ENCODE assay signal across 9 cellular contexts in genomic region chr12:124510301-124510970, GRCh38. TPM values are rescaled to one million over a fixed set of nuclear protein-coding genes. Genes with fewer than 3 reads are reported as not detected.
DNase-seq lines count a peak whose midpoint lies in the region; ATAC-seq and TF ChIP-seq lines count a peak whose summit lies in the region.
"Had no signal": no experiment of that assay in that cellular context is flagged by ENCODE, and none has a peak within 500 bp of the region (broad histone marks: within the 10 kb centered on the region; RNA-seq: fewer than 3 reads in every experiment).

No MANE protein-coding gene starts in this region.

- H3K9me3 ChIP-seq in A673 (ENCODE audit: low read depth, low read length, poor library complexity, severe bottlenecking) (no peaks in the 10 kb centered on the region), HEK293 (ENCODE audit: control insufficient read depth, insufficient read depth, low read depth, low read length) (no peaks in the 10 kb centered on the region), mesenchymal stem cell (ENCODE audit: control insufficient read depth, low read length) (no peaks in the 10 kb centered on the region)

- POLR2A ChIA-PET in A673 (lab: Charles Lee; ENCODE audit: low non-redundant PET): no interaction called here
- POLR2A ChIA-PET in HEK293 (lab: Yijun Ruan, JAX): no interaction called here

- peak overlapping the region; percentile 60 to 98 for H2BK12ac ChIP-seq in mesenchymal stem cell (ENCODE audit: low read length in 2 of 2)

- CTCF ChIA-PET in A673 (lab: Charles Lee) (interaction anchor here (0.6 kb wide), 1 partner anchor 57 kb away, joined by 5 read pairs; no protein-coding TSS in a partner anchor), HEK293 (lab: Yijun Ruan, JAX) (no interaction called here)

- 92% methylated on average over 17 of the region's 17 CpGs for WGBS in mesenchymal stem cell

- peak overlapping the region in 1 of 2 experiments; percentile 46 for H3K23ac ChIP-seq in mesenchymal stem cell (ENCODE audit: low read length in 2 of 2)

- H2BK15ac ChIP-seq in mesenchymal stem cell (ENCODE audit: low read depth, poor library complexity, severe bottlenecking): no peak overlapping the region

- peak overlapping the region; percentile 63 for H2BK5ac ChIP-seq in mesenchymal stem cell (ENCODE audit: low read depth, low read length, poor library complexity, severe bottlenecking)

- no TSS peak for BruUV-seq in A673 (replicated peaks; lab: Mats Ljungman, UMichigan)

- H3K18ac ChIP-seq in mesenchymal stem cell (ENCODE audit: low read depth in 1 of 2, low read length in 2 of 2): peak overlapping the region; percentile 61 to 86

- no peak overlapping the region for H3K4me2 ChIP-seq in mesenchymal stem cell (ENCODE audit: low read length, poor library complexity, severe bottlenecking)

- H2AK5ac ChIP-seq in mesenchymal stem cell (ENCODE audit: low read length, severe bottlenecking): peak overlapping the region; percentile 61

- TF ChIP-seq CTCF in A673 (conservative IDR thresholded peaks at IDR 0.05; ENCODE audit: low read depth, low read length) (0 out of 2 replicates have a peak, but pooled peaks have one; percentile 30), HEK293 (tag by site-specific recombination; IDR thresholded peaks at IDR 0.05) (peak; percentile 54)

- H3K14ac ChIP-seq in mesenchymal stem cell (ENCODE audit: low read length in 2 of 2): peak overlapping the region in 1 of 2 experiments; percentile 93

- H3K4me3 ChIP-seq in A673 (ENCODE audit: low read depth, low read length, poor library complexity, severe bottlenecking) (no peak overlapping the region), HEK293 (ENCODE audit: low read depth, low read length) (no peak overlapping the region), mesenchymal stem cell (ENCODE audit: insufficient read depth in 1 of 2, low read depth in 1 of 2, low read length in 2 of 2) (no peak overlapping the region)

- H2BK120ac ChIP-seq in mesenchymal stem cell (ENCODE audit: low read depth, low read length): peak overlapping the region; percentile 22

- H3K36me3 ChIP-seq in A673 (ENCODE audit: insufficient read depth, low read length, poor library complexity, severe bottlenecking) (no peaks in the 10 kb centered on the region), HEK293 (ENCODE audit: control insufficient read depth in 2 of 2, insufficient read depth in 1 of 2, low read length in 2 of 2) (peaks cover 0 to 7% of the 10 kb centered on the region in 2 experiments; a peak in 2 of 3 replicates), mesenchymal stem cell (ENCODE audit: control insufficient read depth in 1 of 2, insufficient read depth in 2 of 2, low read depth in 1 of 2, low read length in 2 of 2) (peaks cover 10 to 48% of the 10 kb centered on the region in 2 experiments)

- H3K4me1 ChIP-seq in A673 (ENCODE audit: insufficient read depth, low read length, poor library complexity, severe bottlenecking): peaks cover 69% of the 10 kb centered on the region
- peaks cover 27% of the 10 kb centered on the region for H3K4me1 ChIP-seq in HEK293 (ENCODE audit: control insufficient read depth, insufficient read depth, low read length)
- H3K4me1 ChIP-seq in mesenchymal stem cell (ENCODE audit: control insufficient read depth, insufficient read depth, low read depth, low read length): peaks cover 89% of the 10 kb centered on the region

- H3K27me3 ChIP-seq in A673 (replicated peaks; ENCODE audit: insufficient read depth, low read depth, low read length, poor library complexity) (no peaks in the 10 kb centered on the region), mesenchymal stem cell (ENCODE audit: control insufficient read depth in 1 of 2, insufficient read depth in 1 of 2, low read length in 2 of 2) (no peaks in the 10 kb centered on the region)

- H3K79me1 ChIP-seq in mesenchymal stem cell (replicated peaks; ENCODE audit: low read length, poor library complexity, severe bottlenecking): no peaks in the 10 kb centered on the region

- peak overlapping the region; percentile 67 for H4K8ac ChIP-seq in mesenchymal stem cell (ENCODE audit: low read length)

- DNase-seq in A673 (ENCODE audit: low spot score): peak; percentile 40
- DNase-seq in mesenchymal stem cell: no peak
- DNase-seq in cortex of kidney (lab: John Stamatoyannopoulos, UW): no peak
- no peak for DNase-seq in activated CD8-positive, alpha-beta memory T cell treated with anti-CD3 and anti-CD28 coated beads for 24 hours
- DNase-seq: activated CD8-positive, alpha-beta memory T cell treated with anti-CD3 and anti-CD28 coated beads, Interleukin-2, amount 10 ng/mL, durations not matched to agents 7 days and 5 days had no signal

- no peak overlapping the region for H3K9ac ChIP-seq in mesenchymal stem cell (ENCODE audit: low read length)

- no peak for ATAC-seq in GM18870 (IDR thresholded peaks at IDR 0.05; ENCODE audit: unreplicated experiment)
- ATAC-seq in HG02678 (IDR thresholded peaks at IDR 0.05; ENCODE audit: unreplicated experiment): no peak
- ATAC-seq: activated CD8-positive, alpha-beta memory T cell treated with anti-CD3 and anti-CD28 coated beads, Interleukin-2, amount 10 ng/mL, durations not matched to agents 7 days and 5 days had no signal

- H4K91ac ChIP-seq in mesenchymal stem cell (ENCODE audit: low read length): peak overlapping the region; percentile 81

- H3K4ac ChIP-seq in mesenchymal stem cell (ENCODE audit: low read depth in 1 of 2, low read length in 2 of 2): peak overlapping the region; percentile 3 to 90

- peak overlapping the region; percentile 88 for H3K27ac ChIP-seq in A673 (ENCODE audit: low read depth, low read length, poor library complexity, severe bottlenecking)
- no peak overlapping the region for H3K27ac ChIP-seq in HEK293 (ENCODE audit: extremely low read depth, low read depth, low read length)
- peak overlapping the region; percentile 86 for H3K27ac ChIP-seq in angular gyrus (ENCODE audit: low read depth, low read length)
- peak overlapping the region; percentile 92 for H3K27ac ChIP-seq in mesenchymal stem cell (ENCODE audit: low read length, poor library complexity, severe bottlenecking)

- no peak overlapping the region for H2AFZ ChIP-seq in mesenchymal stem cell (ENCODE audit: low read depth, low read length)

- intact Hi-C loops in A673 (cut with micrococcal nuclease; ENCODE audit: unreplicated experiment): no loop called here

TF ChIP-seq in HEK293, 187 proteins besides CTCF, POLR2A, EP300 and RAD21 (continues in another document):
- no peak for TF ChIP-seq ZSCAN18 (tag by site-specific recombination; IDR thresholded peaks at IDR 0.05)
- TF ChIP-seq ZNF16 (tag by site-specific recombination; IDR thresholded peaks at IDR 0.05; ENCODE audit: low read depth): no peak
- TF ChIP-seq ZNF580 (tag by site-specific recombination; IDR thresholded peaks at IDR 0.05): peak; percentile 84
- TF ChIP-seq ZSCAN5A (tag by site-specific recombination; IDR thresholded peaks at IDR 0.05): 0 out of 2 replicates have a peak, but pooled peaks have one; percentile 40
- TF ChIP-seq ZNF629 (tag by site-specific recombination; IDR thresholded peaks at IDR 0.05): no peak
- TF ChIP-seq ZNF2 (tag by site-specific recombination; IDR thresholded peaks at IDR 0.05): 0 out of 2 replicates have a peak, but pooled peaks have one; percentile 20
- no peak for TF ChIP-seq ZNF473 (tag by site-specific recombination; IDR thresholded peaks at IDR 0.05)
- TF ChIP-seq KLF7 (tag by site-specific recombination; IDR thresholded peaks at IDR 0.05; ENCODE audit: borderline replicate concordance): no peak
- TF ChIP-seq ZFP69B (tag by site-specific recombination; IDR thresholded peaks at IDR 0.05): no peak
- 0 out of 2 replicates have a peak, but pooled peaks have one; percentile 18 for TF ChIP-seq HIC1 (tag by site-specific recombination; IDR thresholded peaks at IDR 0.05)

RNA-seq across cellular contexts. Expression of gene NCOR2, which starts 57.0 kb away (rescaled TPM):
- total RNA-seq in A673 (2021): 227 and 276 TPM in 2 replicates
- polyA plus RNA-seq in mesenchymal stem cell (2013, experiment 1 of 2): 120 TPM
- polyA plus RNA-seq in mesenchymal stem cell (2013, experiment 2 of 2): 113 TPM
